ENCODE assay signal across 27 cellular contexts in genomic region chr7:136883046-136883445, GRCh38. TPM values are rescaled to one million over a fixed set of nuclear protein-coding genes. Genes with fewer than 3 reads are reported as not detected.
DNase-seq lines count a peak whose midpoint lies in the region; ATAC-seq and TF ChIP-seq lines count a peak whose summit lies in the region.
"Had no signal": no experiment of that assay in that cellular context is flagged by ENCODE, and none has a peak within 500 bp of the region (broad histone marks: within the 10 kb centered on the region; RNA-seq: fewer than 3 reads in every experiment).

No MANE protein-coding gene starts in this region.

- peaks cover 3% of the 10 kb centered on the region for H3K27me3 Mint-ChIP-seq in glutamatergic neuron (ENCODE audit: unreplicated experiment)
- H3K27me3 Mint-ChIP-seq: activated naive CD8-positive, alpha-beta T cell treated with anti-CD3 and anti-CD28 coated beads, Interleukin-2, amount 50 U/mL, for 24 hours; T-cell had no signal

- no peaks in the 10 kb centered on the region for H3K9me3 Mint-ChIP-seq in glutamatergic neuron (ENCODE audit: unreplicated experiment)

- ATAC-seq in GM21528 (IDR thresholded peaks at IDR 0.05; ENCODE audit: low FRiP score, unreplicated experiment) (no peak), HG03097 (IDR thresholded peaks at IDR 0.05; ENCODE audit: low FRiP score, unreplicated experiment) (no peak)
- ATAC-seq: activated naive CD8-positive, alpha-beta T cell treated with anti-CD3 and anti-CD28 coated beads, Interleukin-2, amount 50 U/mL, for 24 hours; naive thymus-derived CD8-positive, alpha-beta T cell; T-cell had no signal

- POLR2A ChIA-PET in AG04450 (lab: Yijun Ruan, JAX) = no interaction called here

- H3K4me1 ChIP-seq in right atrium auricular region = peaks cover 0 to 36% of the 10 kb centered on the region in 2 donors

- no peak overlapping the region for H3K27ac ChIP-seq in AG04450 (ENCODE audit: low read depth, low read length)
- peak overlapping the region; percentile 54 to 86 for H3K27ac ChIP-seq in right atrium auricular region
- no peak overlapping the region for H3K27ac ChIP-seq in dorsolateral prefrontal cortex
- H3K27ac ChIP-seq: PC-9, thoracic aorta had no signal

- H3K4me1 Mint-ChIP-seq in glutamatergic neuron (ENCODE audit: low read depth, unreplicated experiment) = no peaks in the 10 kb centered on the region
- H3K4me1 Mint-ChIP-seq: activated naive CD8-positive, alpha-beta T cell treated with anti-CD3 and anti-CD28 coated beads, Interleukin-2, amount 50 U/mL, for 24 hours; CD14-positive monocyte; naive thymus-derived CD8-positive, alpha-beta T cell; T-cell had no signal

- DNase-seq in AG04450 (ENCODE audit: low read depth, low spot score) (no peak), H7 (peak; percentile 18), astrocyte of the hippocampus (ENCODE audit: low read depth, low spot score) (peak; percentile 4), right atrium auricular region (ENCODE audit: low spot score) (no peak), dorsolateral prefrontal cortex (no peak), glutamatergic neuron (no peak)
- DNase-seq: activated CD4-positive, alpha-beta T cell treated with anti-CD3 and anti-CD28 coated beads for 1 hour; activated gamma-delta T cell; activated naive CD8-positive, alpha-beta T cell treated with anti-CD3 and anti-CD28 coated beads, Interleukin-2, amount 50 U/mL, for 24 hours; activated T-cell treated with anti-CD3 and anti-CD28 coated beads, Interleukin-2, amount 50 U/mL, for 1 hour; Calu3; left cardiac atrium; naive thymus-derived CD8-positive, alpha-beta T cell; NCI-H1436; NCI-H2171; NK-92 treated with Interleukin-12 subunit alpha and Interleukin-12 subunit beta, amount 100 ng/mL, for 24 hours; occipital lobe; PC-9; stimulated activated CD4-positive, alpha-beta T cell treated with anti-CD3 and anti-CD28 coated beads, Interleukin-12 subunit alpha, Interleukin-12 subunit beta, amount 100 ng/mL, for 4 hours; stimulated activated CD4-positive, alpha-beta T cell treated with anti-CD3 and anti-CD28 coated beads, Interleukin-4, amount 100 ng/mL, for 4 hours; stimulated activated naive CD4-positive, alpha-beta T cell; T-cell had no signal

- CTCF ChIA-PET in AG04450 (lab: Charles Lee) = interaction anchor here (1.2 to 2.0 kb wide), 2 partner anchors 12 to 34 kb away, joined by 4 to 8 read pairs; no protein-coding TSS in a partner anchor

- H3K4me3 ChIP-seq in AG04450 (ENCODE audit: low read depth, low read length) = no peak overlapping the region
- no peak overlapping the region for H3K4me3 ChIP-seq in H7 (ENCODE audit: insufficient read depth, low read depth, low read length)
- no peak overlapping the region for H3K4me3 ChIP-seq in right atrium auricular region
- no peak overlapping the region for H3K4me3 ChIP-seq in dorsolateral prefrontal cortex
- H3K4me3 ChIP-seq: PC-9, thoracic aorta had no signal

- H3K27me3 ChIP-seq in AG04450 (ENCODE audit: control insufficient read depth, insufficient read depth, low read length) (no peaks in the 10 kb centered on the region), H7 (ENCODE audit: control insufficient read depth, insufficient read depth, low read length) (no peaks in the 10 kb centered on the region), right atrium auricular region (no peaks in the 10 kb centered on the region), dorsolateral prefrontal cortex (peaks cover 0 to 7% (median 0%) of the 10 kb centered on the region in 45 donors)

- H3K36me3 Mint-ChIP-seq in glutamatergic neuron (ENCODE audit: unreplicated experiment) = no peaks in the 10 kb centered on the region
- H3K36me3 Mint-ChIP-seq: CD14-positive monocyte; naive thymus-derived CD8-positive, alpha-beta T cell; T-cell had no signal

- peak; percentile 27 for TF ChIP-seq CTCF in AG04450 (IDR thresholded peaks at IDR 0.05; ENCODE audit: low read depth, low read length)
- no peak for TF ChIP-seq CTCF in right atrium auricular region (IDR thresholded peaks at IDR 0.05)
- TF ChIP-seq CTCF in dorsolateral prefrontal cortex (IDR thresholded peaks at IDR 0.05 in 54 of 56, conservative IDR thresholded peaks at IDR 0.05 in 2 of 56; ENCODE audit: low read depth in 1 of 56, partially characterized antibody in 56 of 56) = no peak
- no peak for TF ChIP-seq CTCF in glutamatergic neuron (IDR thresholded peaks at IDR 0.05; ENCODE audit: partially characterized antibody, unreplicated experiment)

- intact Hi-C loops in dorsolateral prefrontal cortex (cut with DNase I) = no loop called here

- no peak overlapping the region for H3K4me3 Mint-ChIP-seq in glutamatergic neuron (ENCODE audit: unreplicated experiment)
- H3K4me3 Mint-ChIP-seq: activated naive CD8-positive, alpha-beta T cell treated with anti-CD3 and anti-CD28 coated beads, Interleukin-2, amount 50 U/mL, for 24 hours; CD14-positive monocyte; naive thymus-derived CD8-positive, alpha-beta T cell; T-cell had no signal

- no peaks in the 10 kb centered on the region for H3K36me3 ChIP-seq in H7 (replicated peaks; ENCODE audit: control insufficient read depth, insufficient read depth, low read length)
- H3K36me3 ChIP-seq in right atrium auricular region = no peaks in the 10 kb centered on the region
- H3K36me3 ChIP-seq: thoracic aorta had no signal

- H3K9me3 ChIP-seq in AG04450 (ENCODE audit: control insufficient read depth, insufficient read depth, low read length) (no peaks in the 10 kb centered on the region), right atrium auricular region (no peaks in the 10 kb centered on the region)
- H3K9me3 ChIP-seq: thoracic aorta had no signal

- H3K27ac Mint-ChIP-seq in glutamatergic neuron (ENCODE audit: unreplicated experiment) = no peak overlapping the region
- H3K27ac Mint-ChIP-seq: activated naive CD8-positive, alpha-beta T cell treated with anti-CD3 and anti-CD28 coated beads, Interleukin-2, amount 50 U/mL, for 24 hours; CD14-positive monocyte; naive thymus-derived CD8-positive, alpha-beta T cell; T-cell had no signal

RNA-seq across cellular contexts. Expression of gene CHRM2, which starts 14.6 kb away (rescaled TPM):
- polyA plus RNA-seq in AG04450 (2011; rRNA removed) = 76.3 and 85.6 TPM in 2 replicates
- 179 and 186 TPM in 2 replicates for polyA minus RNA-seq in AG04450 (2011; rRNA and poly(A)+ RNA removed)
- 0.18 TPM in 1 of 2 replicates, not detected in the other for total RNA-seq in H7 (2014; rRNA removed; shearing (Covaris generic))
- 100 to 1,000 TPM in 1 of 2 donors, 10 to 100 TPM in 1; 55.3 to 123 TPM for total RNA-seq in right atrium auricular region
- 10 to 100 TPM in 18 of 120 experiments, 1 to 10 TPM in 102; 1.4 to 15.9 (median 7.3) TPM for total RNA-seq in dorsolateral prefrontal cortex
- not detected for total RNA-seq in glutamatergic neuron (ENCODE audit: unreplicated experiment)
- total RNA-seq: Calu3; dermis microvascular lymphatic vessel endothelial cell; naive thymus-derived CD8-positive, alpha-beta T cell; thoracic aorta had no signal
- polyA plus RNA-seq: CD14-positive monocyte; naive thymus-derived CD8-positive, alpha-beta T cell had no signal

Comparison
In these comparisons a context has a peak if more than half of its experiments do, and no peak if none do; other contexts are left out.
1. DNase-seq: peak in H7 (single experiment) and astrocyte of the hippocampus (single experiment); none in AG04450 (single experiment), right atrium auricular region (single experiment), dorsolateral prefrontal cortex (0 of 10) and glutamatergic neuron (single experiment).
2. H3K27ac ChIP-seq: peak in right atrium auricular region (2 of 2); none in AG04450 (single experiment) and dorsolateral prefrontal cortex (0 of 59).